ENCODE assay signal across 8 cellular contexts in the genomic region with DNA sequence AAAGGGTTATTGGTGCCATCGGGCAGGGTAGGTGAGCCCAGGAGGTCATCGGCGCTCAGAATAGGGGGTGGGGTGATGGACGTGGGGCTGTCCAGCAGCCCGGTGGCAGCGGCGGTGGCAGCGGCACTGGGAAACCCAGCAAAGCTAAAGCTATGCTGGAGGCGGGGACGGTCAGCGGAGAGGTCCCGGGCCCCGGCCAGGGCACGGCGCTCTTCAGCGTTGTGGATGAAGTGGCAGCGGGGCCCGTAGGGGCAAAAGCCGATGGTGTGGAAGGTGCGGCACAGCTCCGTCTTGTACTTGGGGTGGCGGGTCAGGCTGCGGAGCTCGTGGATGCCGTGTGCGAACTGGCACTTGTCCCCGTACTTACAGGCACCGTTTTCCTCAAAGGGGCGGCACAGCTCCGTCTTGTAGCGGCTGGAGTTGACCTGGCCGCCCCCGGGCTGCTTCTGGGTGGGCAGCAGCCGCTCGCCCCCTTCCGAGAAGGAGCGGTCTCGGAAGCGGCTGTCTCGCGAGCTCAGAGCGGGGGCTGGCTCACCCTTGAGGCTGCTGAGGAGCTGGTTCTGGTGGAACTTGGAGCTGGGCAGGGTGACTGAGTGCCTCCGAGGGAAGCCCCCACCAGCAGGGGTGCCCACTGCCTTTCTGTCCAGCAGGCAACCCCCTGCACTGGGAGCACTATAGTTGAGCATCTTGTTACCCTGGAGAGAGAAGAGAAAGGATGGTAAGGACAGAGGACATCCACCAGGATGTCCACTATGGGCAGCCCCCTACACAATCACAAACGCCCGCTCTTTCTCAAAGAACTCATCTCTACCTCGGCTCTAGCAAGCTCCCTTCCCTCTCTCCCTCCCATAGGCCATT. TPM values are rescaled to one million over a fixed set of nuclear protein-coding genes. Genes with fewer than 3 reads are reported as not detected.
A peak's percentile ranks its signal among the peaks of the same experiment; 100 is the strongest.
DNase-seq lines count a peak whose midpoint lies in the region; ATAC-seq and TF ChIP-seq lines count a peak whose summit lies in the region.

No MANE protein-coding gene starts in this region.

- peak in 2 of 3 donors; percentile 28 to 53 for DNase-seq in CD4-positive, CD25-positive, alpha-beta regulatory T cell
- DNase-seq in dermis blood vessel endothelial cell (peak; percentile 42), mesothelial cell of epicardium (ENCODE audit: low spot score in 2 of 2, unreplicated experiment in 2 of 2) (no peak), vagina (ENCODE audit: extremely low spot score in 2 of 2) (peak; percentile 90 to 92), cerebellum (ENCODE audit: low spot score) (no peak), SHP77 treated with DMSO at 0.1 percent for 48 hours (lab: John Stamatoyannopoulos, UW) (no peak)

- ATAC-seq in CD4-positive, CD25-positive, alpha-beta regulatory T cell (ENCODE audit: low read depth in 2 of 2) = no peak
- ATAC-seq in GM19328 (IDR thresholded peaks at IDR 0.05; ENCODE audit: unreplicated experiment) = no peak

- peaks cover 15 to 63% (median 47%) of the 10 kb centered on the region in 4 donors for H3K4me1 Mint-ChIP-seq in CD4-positive, CD25-positive, alpha-beta regulatory T cell
- peaks cover 44% of the 10 kb centered on the region for H3K4me1 Mint-ChIP-seq in mesothelial cell of epicardium

- peak overlapping the region; percentile 95 to 100 (median 98) for H3K4me3 Mint-ChIP-seq in CD4-positive, CD25-positive, alpha-beta regulatory T cell
- H3K4me3 Mint-ChIP-seq in mesothelial cell of epicardium = peak overlapping the region; percentile 90

- H3K4me2 ChIP-seq in OCI-LY3 (ENCODE audit: low read length) = peak overlapping the region; percentile 89

- peaks cover 41% of the 10 kb centered on the region for H3K36me3 Mint-ChIP-seq in CD4-positive, CD25-positive, alpha-beta regulatory T cell
- H3K36me3 Mint-ChIP-seq in mesothelial cell of epicardium = peaks cover 49% of the 10 kb centered on the region

- H3K9me3 Mint-ChIP-seq in CD4-positive, CD25-positive, alpha-beta regulatory T cell = peaks cover 0 to 5% (median 0%) of the 10 kb centered on the region in 7 donors
- H3K9me3 Mint-ChIP-seq in mesothelial cell of epicardium = no peaks in the 10 kb centered on the region

- TF ChIP-seq CTCF in OCI-LY3 (IDR thresholded peaks at IDR 0.05; ENCODE audit: low read depth, low read length) (no peak), mesothelial cell of epicardium (IDR thresholded peaks at IDR 0.05; ENCODE audit: unreplicated experiment) (no peak), vagina (IDR thresholded peaks at IDR 0.05) (no peak)

- H3K4me3 ChIP-seq in CD4-positive, CD25-positive, alpha-beta regulatory T cell (ENCODE audit: low read depth, low read length) = peak overlapping the region; percentile 99
- H3K4me3 ChIP-seq in OCI-LY3 (ENCODE audit: low read length) = peak overlapping the region; percentile 89
- H3K4me3 ChIP-seq in vagina = peak overlapping the region; percentile 84 to 95

- TF ChIP-seq POLR2A in vagina (IDR thresholded peaks at IDR 0.05) = no peak

- H3K4me1 ChIP-seq in CD4-positive, CD25-positive, alpha-beta regulatory T cell (ENCODE audit: control insufficient read depth, insufficient read depth, low read length, poor library complexity, severe bottlenecking) = peaks cover 70% of the 10 kb centered on the region
- peaks cover 63% of the 10 kb centered on the region for H3K4me1 ChIP-seq in OCI-LY3 (ENCODE audit: low read length)
- H3K4me1 ChIP-seq in vagina = peaks cover 43% of the 10 kb centered on the region

- no peak overlapping the region for H2AFZ ChIP-seq in OCI-LY3 (ENCODE audit: low read depth, low read length)

- H3K36me3 ChIP-seq in CD4-positive, CD25-positive, alpha-beta regulatory T cell (ENCODE audit: control insufficient read depth, insufficient read depth, low read length) = peaks cover 25% of the 10 kb centered on the region
- H3K36me3 ChIP-seq in OCI-LY3 (replicated peaks; ENCODE audit: low read depth, low read length) (peaks cover 54% of the 10 kb centered on the region), vagina (peaks cover 0 to 45% of the 10 kb centered on the region in 2 donors)

- intact Hi-C loops in vagina (cut with DNase I) = loop anchor here (2.0 to 5.0 kb wide), 5 partner anchors 108 to 848 kb away; no protein-coding TSS in a partner anchor

- peaks cover 45% of the 10 kb centered on the region for H4K20me1 ChIP-seq in OCI-LY3 (ENCODE audit: insufficient read depth, low read length)

- peak overlapping the region; percentile 99 for H3K9ac ChIP-seq in OCI-LY3 (ENCODE audit: low read length)

- H3K9me3 ChIP-seq in CD4-positive, CD25-positive, alpha-beta regulatory T cell (ENCODE audit: control insufficient read depth in 2 of 2, low read length in 2 of 2) = no peaks in the 10 kb centered on the region
- no peaks in the 10 kb centered on the region for H3K9me3 ChIP-seq in OCI-LY3 (ENCODE audit: insufficient read depth, low read length)
- no peaks in the 10 kb centered on the region for H3K9me3 ChIP-seq in vagina

- H3K79me2 ChIP-seq in OCI-LY3 (ENCODE audit: low read length) = peaks cover 65% of the 10 kb centered on the region

- H3K27ac ChIP-seq in CD4-positive, CD25-positive, alpha-beta regulatory T cell (ENCODE audit: insufficient read depth, low read length, poor library complexity, severe bottlenecking) = peak overlapping the region; percentile 99
- peak overlapping the region; percentile 92 for H3K27ac ChIP-seq in OCI-LY3 (ENCODE audit: low read length)
- H3K27ac ChIP-seq in vagina = peak overlapping the region; percentile 99

- H3K27me3 ChIP-seq in CD4-positive, CD25-positive, alpha-beta regulatory T cell (ENCODE audit: control insufficient read depth, insufficient read depth, low read length) = no peaks in the 10 kb centered on the region
- H3K27me3 ChIP-seq in OCI-LY3 (ENCODE audit: low read depth, low read length) = no peaks in the 10 kb centered on the region
- H3K27me3 ChIP-seq in vagina = no peaks in the 10 kb centered on the region

- H3K27ac Mint-ChIP-seq in CD4-positive, CD25-positive, alpha-beta regulatory T cell = peak overlapping the region; percentile 96 to 100 (median 100)
- H3K27ac Mint-ChIP-seq in mesothelial cell of epicardium = peak overlapping the region; percentile 100

- H3K27me3 Mint-ChIP-seq in CD4-positive, CD25-positive, alpha-beta regulatory T cell = peaks cover 26% of the 10 kb centered on the region
- no peaks in the 10 kb centered on the region for H3K27me3 Mint-ChIP-seq in mesothelial cell of epicardium (ENCODE audit: low read depth)

RNA-seq across cellular contexts. Expression of a gene that starts 2.8 kb away (rescaled TPM):
- 200 TPM for total RNA-seq in CD4-positive, CD25-positive, alpha-beta regulatory T cell
- 100 to 1,000 TPM in 2 of 4 donors, 10 to 100 TPM in 2; 78.5 to 116 (median 105) TPM for polyA plus RNA-seq in CD4-positive, CD25-positive, alpha-beta regulatory T cell
- total RNA-seq in dermis blood vessel endothelial cell (72.2 and 94.7 TPM in 2 replicates), mesothelial cell of epicardium (377 to 390 TPM (median 382 TPM) in 3 replicates), vagina (1,405 TPM), cerebellum (26.4 TPM)

Comparison
In these comparisons a context has a peak if more than half of its experiments do, and no peak if none do; other contexts are left out.
1. DNase-seq: peak in CD4-positive, CD25-positive, alpha-beta regulatory T cell (2 of 3), dermis blood vessel endothelial cell (single experiment) and vagina (2 of 2); none in mesothelial cell of epicardium (0 of 2), cerebellum (single experiment) and SHP77 treated with DMSO at 0.1 percent for 48 hours (single experiment).
2. Peak in every context shown above with its lines, with median percentiles within 50 percentile points of each other: H3K27ac ChIP-seq and H3K4me3 ChIP-seq.